Comparison of ENCODE assay signal across 28 cellular contexts in genomic region chr19:15307169-15307568, GRCh38. TPM values are rescaled to one million over a fixed set of nuclear protein-coding genes. Genes with fewer than 3 reads are reported as not detected.
A peak's percentile ranks its signal among the peaks of the same experiment; 100 is the strongest.
DNase-seq lines count a peak whose midpoint lies in the region; ATAC-seq, FAIRE-seq and TF ChIP-seq lines count a peak whose summit lies in the region.
"Had no signal": no experiment of that assay in that cellular context is flagged by ENCODE, and none has a peak within 500 bp of the region (broad histone marks: within the 10 kb centered on the region; RNA-seq: fewer than 3 reads in every experiment).

No MANE protein-coding gene starts in this region.

- dilution Hi-C loops in mammary epithelial cell (cut with HindIII; ENCODE audit: low sequenced_read_pairs): no loop called here

- peak overlapping the region in 2 of 5 donors; percentile 26 to 68 for H3K4me3 Mint-ChIP-seq in immature natural killer cell
- H3K4me3 Mint-ChIP-seq: T-helper 2 cell treated with Interferon-gamma antibody and Interleukin-4, amounts not matched to agents 5 μg/mL and 100 μg/mL, for 36 hours had no signal

- no peaks in the 10 kb centered on the region for H3K27me3 Mint-ChIP-seq in immature natural killer cell (ENCODE audit: low read depth in 3 of 3)

- no peak overlapping the region for H3K27ac ChIP-seq in right lobe of liver
- H3K27ac ChIP-seq in HepG2 (ENCODE audit: extremely low read length, insufficient read depth, low read length): no peak overlapping the region
- peak overlapping the region in 3 of 4 donors; percentile 14 to 56 (median 34) for H3K27ac ChIP-seq in gastrocnemius medialis
- peak overlapping the region in 2 of 8 donors; percentile 1 to 14 for H3K27ac ChIP-seq in spleen
- no peak overlapping the region for H3K27ac ChIP-seq in mammary epithelial cell (ENCODE audit: insufficient read depth, low read depth, low read length)
- H3K27ac ChIP-seq: BLaER1, breast epithelium, gastroesophageal sphincter, hepatocyte had no signal

- H3K79me2 ChIP-seq in HepG2 (ENCODE audit: insufficient read depth, low read length) (peaks cover 92% of the 10 kb centered on the region), mammary epithelial cell (ENCODE audit: insufficient read depth, low read length) (peaks cover 99% of the 10 kb centered on the region)

- no peaks in the 10 kb centered on the region for H3K9me3 Mint-ChIP-seq in immature natural killer cell
- H3K9me3 Mint-ChIP-seq: T-helper 2 cell treated with Interferon-gamma antibody and Interleukin-4, amounts not matched to agents 5 μg/mL and 100 μg/mL, for 36 hours had no signal

- POLR2A ChIA-PET in HepG2 (lab: Yijun Ruan, JAX) (no interaction called here), HEK293T (lab: Yijun Ruan, JAX) (interaction anchor here (1.1 kb wide), 1 partner anchor 26 kb away, joined by 4 read pairs; the partner anchor contains the start of gene BRD4)

- TF ChIP-seq EP300 in HepG2 (IDR thresholded peaks at IDR 0.05; ENCODE audit: low read depth in 2 of 2, low read length in 2 of 2) (no peak), HepG2 (CRISPR knock-in tag; IDR thresholded peaks at IDR 0.05; ENCODE audit: borderline replicate concordance) (no peak)

- H3K4me1 ChIP-seq in right lobe of liver (peaks cover 0 to 49% (median 24%) of the 10 kb centered on the region in 4 donors), HepG2 (ENCODE audit: insufficient read depth, low read length) (peaks cover 91% of the 10 kb centered on the region), gastrocnemius medialis (peaks cover 81 to 83% of the 10 kb centered on the region in 2 donors), spleen (peaks cover 73 to 100% (median 96%) of the 10 kb centered on the region in 6 donors), mammary epithelial cell (ENCODE audit: insufficient read depth, low read length) (peaks cover 9% of the 10 kb centered on the region)

- no peaks in the 10 kb centered on the region for H3K9me3 ChIP-seq in right lobe of liver
- H3K9me3 ChIP-seq in HepG2 (ENCODE audit: low read length): no peaks in the 10 kb centered on the region
- H3K9me3 ChIP-seq in gastrocnemius medialis: no peaks in the 10 kb centered on the region
- H3K9me3 ChIP-seq in spleen: no peaks in the 10 kb centered on the region
- no peaks in the 10 kb centered on the region for H3K9me3 ChIP-seq in mammary epithelial cell (replicated peaks; ENCODE audit: insufficient read depth, low read length)
- H3K9me3 ChIP-seq: breast epithelium, gastroesophageal sphincter, upper lobe of left lung had no signal

- no peak for TF ChIP-seq CTCF in right lobe of liver (IDR thresholded peaks at IDR 0.05)
- no peak for TF ChIP-seq CTCF in HepG2 (CRISPR knock-in tag; IDR thresholded peaks at IDR 0.05)
- no peak for TF ChIP-seq CTCF in gastrocnemius medialis (IDR thresholded peaks at IDR 0.05 in 4 of 5, conservative IDR thresholded peaks at IDR 0.05 in 1 of 5)
- no peak for TF ChIP-seq CTCF in spleen (IDR thresholded peaks at IDR 0.05 in 8 of 11, conservative IDR thresholded peaks at IDR 0.05 in 3 of 11)
- no peak for TF ChIP-seq CTCF in mammary epithelial cell (conservative IDR thresholded peaks at IDR 0.05 in 1 of 2, IDR thresholded peaks at IDR 0.05 in 1 of 2; ENCODE audit: extremely low read depth in 1 of 2, insufficient read depth in 1 of 2, low read depth in 1 of 2, low read length in 2 of 2)

- 60% methylated on average over 1 of the region's 2 CpGs for WGBS in right lobe of liver (ENCODE audit: insufficient coverage, low coverage, low lambda C conversion rate, missing lambda C conversion rate)
- WGBS in HepG2 (ENCODE audit: low lambda C conversion rate): no CpG with 5 or more reads among the region's 2 CpGs
- 86 to 95% (median 92%) methylated on average over 2 of the region's 2 CpGs for WGBS in spleen, 5 donors
- 100% methylated on average over 2 of the region's 2 CpGs for WGBS in mammary epithelial cell (ENCODE audit: low coverage, missing lambda C conversion rate)

- H3K4me3 ChIP-seq in right lobe of liver: no peak overlapping the region
- H3K4me3 ChIP-seq in HepG2 (replicated peaks in 1 of 3; ENCODE audit: insufficient read depth in 1 of 3, low read depth in 2 of 3, low read length in 3 of 3): no peak overlapping the region
- no peak overlapping the region for H3K4me3 ChIP-seq in gastrocnemius medialis
- H3K4me3 ChIP-seq in spleen: no peak overlapping the region
- H3K4me3 ChIP-seq in mammary epithelial cell (replicated peaks in 1 of 3; ENCODE audit: insufficient read depth in 1 of 3, low read depth in 2 of 3, low read length in 3 of 3): no peak overlapping the region
- H3K4me3 ChIP-seq: BLaER1, breast epithelium, gastroesophageal sphincter, hepatocyte, upper lobe of left lung had no signal

- H3K36me3 ChIP-seq in right lobe of liver (no peaks in the 10 kb centered on the region), HepG2 (replicated peaks in 1 of 2; ENCODE audit: control insufficient read depth in 1 of 2, insufficient read depth in 2 of 2, low read length in 2 of 2) (no peaks in the 10 kb centered on the region; a peak in 1 of 5 replicates), gastrocnemius medialis (no peaks in the 10 kb centered on the region), spleen (no peaks in the 10 kb centered on the region), mammary epithelial cell (ENCODE audit: insufficient read depth, low read length) (no peaks in the 10 kb centered on the region)
- H3K36me3 ChIP-seq: breast epithelium, gastroesophageal sphincter, upper lobe of left lung had no signal

- ATAC-seq in right lobe of liver (peak in 3 of 4 donors; percentile 16 to 53 (median 26)), HepG2 (no peak), gastrocnemius medialis (peak; percentile 34 to 52)
- ATAC-seq: gastroesophageal sphincter, HCT116, Panc1, sciatic nerve had no signal

- intact Hi-C loops in right lobe of liver (cut with DNase I): no loop called here
- intact Hi-C loops in HepG2 (cut with micrococcal nuclease; ENCODE audit: unreplicated experiment): no loop called here
- intact Hi-C loops in gastrocnemius medialis (cut with DNase I; ENCODE audit: low total_unique reads): no loop called here
- intact Hi-C loops in spleen (cut with DNase I; ENCODE audit: low total_unique reads): no loop called here
- intact Hi-C loops in mammary epithelial cell (cut with micrococcal nuclease): no loop called here

- DNase-seq in right lobe of liver (no peak), HepG2 (ENCODE audit: low spot score) (no peak), HEK293T (ENCODE audit: extremely low spot score) (no peak), immature natural killer cell (no peak), gastrocnemius medialis (no peak), spleen (no peak), mammary epithelial cell (no peak), glomerular visceral epithelial cell (ENCODE audit: extremely low spot score) (no peak)
- DNase-seq: activated naive CD4-positive, alpha-beta T cell treated with anti-CD3 and anti-CD28 coated beads, Interleukin-2, amount 50 U/mL, for 16 hours; activated T-cell treated with anti-CD3 and anti-CD28 coated beads, Interleukin-2, amount 50 U/mL, for 48 hours; anterior cingulate cortex; Calu3; DMS79 treated with DMSO at 0.1 percent for 48 hours; GDM1; NCI-H446; NCI-H748 treated with DMSO at 0.1 percent for 48 hours; SHP77 treated with DMSO at 0.1 percent for 48 hours; stimulated activated CD4-positive, alpha-beta T cell treated with anti-CD3 and anti-CD28 coated beads, Interleukin-4, amount 100 ng/mL, for 1 hour; upper lobe of left lung had no signal

- CTCF ChIA-PET in HepG2 (lab: Yijun Ruan, JAX; ENCODE audit: low intra/inter-chr PET ratio, low total read pairs) (no interaction called here), HEK293T (lab: Yijun Ruan, JAX) (no interaction called here), mammary epithelial cell (lab: Charles Lee; ENCODE audit: low non-redundant PET) (no interaction called here)

- no peak for TF ChIP-seq POLR2A in right lobe of liver (IDR thresholded peaks at IDR 0.05)
- no peak for TF ChIP-seq POLR2A in HepG2 (IDR thresholded peaks at IDR 0.05; ENCODE audit: insufficient read depth in 1 of 2, low read depth in 2 of 2, low read length in 2 of 2)
- TF ChIP-seq POLR2A in gastrocnemius medialis (IDR thresholded peaks at IDR 0.05): no peak
- no peak for TF ChIP-seq POLR2A in spleen (IDR thresholded peaks at IDR 0.05)

- no peaks in the 10 kb centered on the region for H3K27me3 ChIP-seq in right lobe of liver
- H3K27me3 ChIP-seq in HepG2 (ENCODE audit: control insufficient read depth in 1 of 2, insufficient read depth in 2 of 2, low read length in 2 of 2): no peaks in the 10 kb centered on the region
- no peaks in the 10 kb centered on the region for H3K27me3 ChIP-seq in gastrocnemius medialis
- no peaks in the 10 kb centered on the region for H3K27me3 ChIP-seq in spleen (replicated peaks in 1 of 7)
- H3K27me3 ChIP-seq in mammary epithelial cell (ENCODE audit: insufficient read depth, low read length): no peaks in the 10 kb centered on the region
- H3K27me3 ChIP-seq: BLaER1, breast epithelium, gastroesophageal sphincter, hepatocyte, upper lobe of left lung had no signal

- H3K4me1 Mint-ChIP-seq in immature natural killer cell: peaks cover 83% of the 10 kb centered on the region in 2 donors

- no peak for FAIRE-seq in HepG2 (lab: Jason Lieb, UNC)
- FAIRE-seq: colon had no signal

- no TSS peak for BruUV-seq in HepG2 (replicated peaks; lab: Mats Ljungman, UMichigan)
- BruUV-seq in mammary epithelial cell (replicated peaks; lab: Mats Ljungman, UMichigan): no TSS peak

- TF ChIP-seq RAD21 in HepG2 (CRISPR knock-in tag; IDR thresholded peaks at IDR 0.05): no peak

- H2AFZ ChIP-seq in HepG2 (ENCODE audit: low read length) (no peak overlapping the region), mammary epithelial cell (ENCODE audit: low read depth, low read length) (no peak overlapping the region)
- H2AFZ ChIP-seq: hepatocyte had no signal

- H4K20me1 ChIP-seq in HepG2 (ENCODE audit: insufficient read depth, low read length) (peaks cover 86% of the 10 kb centered on the region), mammary epithelial cell (ENCODE audit: insufficient read depth, low read length) (peaks cover 55% of the 10 kb centered on the region)

- H3K4me2 ChIP-seq in HepG2 (ENCODE audit: low read depth, low read length) (no peak overlapping the region), mammary epithelial cell (ENCODE audit: insufficient read depth, low read depth, low read length) (no peak overlapping the region)
- H3K4me2 ChIP-seq: BLaER1, hepatocyte had no signal

- H3K9ac ChIP-seq in HepG2 (ENCODE audit: insufficient read depth, low read depth, low read length) (no peak overlapping the region), mammary epithelial cell (ENCODE audit: insufficient read depth, low read length) (no peak overlapping the region)
- H3K9ac ChIP-seq: BLaER1 had no signal

- peak overlapping the region in 5 of 6 donors; percentile 3 to 55 (median 13) for H3K27ac Mint-ChIP-seq in immature natural killer cell
- H3K27ac Mint-ChIP-seq: T-helper 2 cell treated with Interferon-gamma antibody and Interleukin-4, amounts not matched to agents 5 μg/mL and 100 μg/mL, for 36 hours had no signal

- in situ Hi-C loops in HepG2 (cut with HindIII; ENCODE audit: extremely low pct_ligation_motif_present, low pct_unique_long_range_greater_than_20kb) (no loop called here), gastrocnemius medialis (cut with MboI; ENCODE audit: low sequenced_read_pairs in 4 of 4) (no loop called here), mammary epithelial cell (cut with MboI; ENCODE audit: low sequenced_read_pairs in 2 of 2) (no loop called here)

- no peaks in the 10 kb centered on the region for H3K36me3 Mint-ChIP-seq in immature natural killer cell

RNA-seq across cellular contexts. Expression of gene BRD4, which starts 25.2 kb away (rescaled TPM):
- total RNA-seq in right lobe of liver (10 to 100 TPM; 20.0 to 52.6 (median 40.6) TPM), HepG2 (2016; rRNA removed; fragmentation: Illumina TruSeq; extraction: Trizol) (11.4 TPM in 2 replicates), gastrocnemius medialis (10 to 100 TPM; 64.8 to 83.2 (median 73.9) TPM), spleen (100 to 1,000 TPM in 4 of 7 donors, 10 to 100 TPM in 3; 50.7 to 146 (median 124) TPM), mammary epithelial cell (100 to 1,000 TPM in 1 of 2 donors, 10 to 100 TPM in 1; 22.2 to 113 TPM)
- 9.3 and 10.8 TPM in 2 replicates for total RNA-seq in HepG2 (2016; cell fraction: cytosol; rRNA removed; fragmentation: Illumina TruSeq; extraction: Trizol; ENCODE audit: low read depth)
- total RNA-seq in HepG2 (2016; cell fraction: insoluble cytoplasmic fraction; rRNA removed; fragmentation: Illumina TruSeq; extraction: Trizol): 9.9 and 11.8 TPM in 2 replicates
- 14.9 and 16.5 TPM in 2 replicates for total RNA-seq in HepG2 (2016; cell fraction: membrane; rRNA removed; fragmentation: Illumina TruSeq; extraction: Trizol)
- total RNA-seq in HepG2 (2016; cell fraction: nucleus; rRNA removed; fragmentation: Illumina TruSeq; extraction: Trizol): 16.3 and 19.3 TPM in 2 replicates
- polyA plus RNA-seq in HepG2 (2011; rRNA removed) (10.5 TPM in 2 replicates), immature natural killer cell (10 to 100 TPM in 1 of 3 donors, 1 to 10 TPM in 2; 4.3 to 16.7 (median 7.0) TPM), spleen (10 to 100 TPM; 10.3 to 35.9 (median 14.2) TPM), mammary epithelial cell (9.9 TPM)
- 5.5 and 5.9 TPM in 2 replicates for polyA plus RNA-seq in HepG2 (2011; cell fraction: cytosol; rRNA removed)
- 33.7 and 40.9 TPM in 2 replicates for polyA plus RNA-seq in HepG2 (2011; cell fraction: nucleus; rRNA removed)
- polyA plus RNA-seq in HepG2 (2012): 38.7 and 50.8 TPM in 2 replicates
- polyA plus RNA-seq in HepG2 (2016; cell fraction: cytosol; fragmentation: Illumina TruSeq; extraction: Trizol; ENCODE audit: low read depth): 3.9 and 4.0 TPM in 2 replicates
- 19.8 and 29.3 TPM in 2 replicates for polyA plus RNA-seq in HepG2 (2016; cell fraction: insoluble cytoplasmic fraction; fragmentation: Illumina TruSeq; extraction: Trizol; ENCODE audit: low read depth)
- 14.9 and 16.3 TPM in 2 replicates for polyA plus RNA-seq in HepG2 (2016; cell fraction: membrane; fragmentation: Illumina TruSeq; extraction: Trizol; ENCODE audit: low read depth)
- 50.8 and 56.4 TPM in 2 replicates for polyA plus RNA-seq in HepG2 (2016; cell fraction: nucleus; fragmentation: Illumina TruSeq; extraction: Trizol; ENCODE audit: insufficient read depth, low read depth)
- 42.7 and 54.2 TPM in 2 replicates for polyA minus RNA-seq in HepG2 (2011; rRNA and poly(A)+ RNA removed; ENCODE audit: low replicate concordance)
- 22.2 and 24.6 TPM in 2 replicates for polyA minus RNA-seq in HepG2 (2011; cell fraction: cytosol; rRNA and poly(A)+ RNA removed)
- 49.4 and 56.1 TPM in 2 replicates for polyA minus RNA-seq in HepG2 (2011; cell fraction: nucleus; rRNA and poly(A)+ RNA removed)
- polyA minus RNA-seq in mammary epithelial cell: 166 TPM

Comparison
In these comparisons a context has a peak if more than half of its experiments do, and no peak if none do; other contexts are left out.
1. H3K27ac ChIP-seq: peak in gastrocnemius medialis (3 of 4); none in right lobe of liver (0 of 3), HepG2 (single experiment) and mammary epithelial cell (single experiment).